Comparison of ENCODE assay signal across 24 cellular contexts in the genomic region with DNA sequence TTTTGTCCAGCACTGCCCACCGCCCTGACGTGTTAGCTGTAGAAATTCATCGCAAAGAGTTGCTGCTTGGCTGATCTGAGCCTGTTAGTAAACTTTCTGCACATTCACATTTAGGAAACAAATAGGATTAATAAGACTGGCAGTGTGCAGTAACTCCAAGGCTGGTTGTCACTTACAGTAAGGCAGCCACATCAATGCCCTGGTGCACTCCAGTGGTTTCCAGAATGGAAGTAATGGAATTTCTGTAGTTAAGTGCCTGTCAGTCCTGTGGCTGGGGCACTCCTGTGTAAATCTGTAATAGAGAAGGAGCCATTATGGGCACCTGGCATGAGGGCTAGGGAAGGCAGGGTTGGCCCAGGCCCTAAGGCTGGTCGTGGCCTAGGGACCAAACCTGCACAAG.
DNase-seq lines count a peak whose midpoint lies in the region; ATAC-seq and TF ChIP-seq lines count a peak whose summit lies in the region.
"Had no signal": no experiment of that assay in that cellular context is flagged by ENCODE, and none has a peak within 500 bp of the region (broad histone marks: within the 10 kb centered on the region; RNA-seq: fewer than 3 reads in every experiment).

No MANE protein-coding gene starts in this region.

- no peak overlapping the region for H3K4me3 ChIP-seq in SK-N-SH (ENCODE audit: low read depth in 2 of 2, low read length in 1 of 2)
- H3K4me3 ChIP-seq: PC-9, smooth muscle cell, tibial artery had no signal

- TF ChIP-seq CTCF in SK-N-SH (IDR thresholded peaks at IDR 0.05) = no peak
- no peak for TF ChIP-seq CTCF in neural crest cell (conservative IDR thresholded peaks at IDR 0.05)

- no peaks in the 10 kb centered on the region for H3K36me3 ChIP-seq in SK-N-SH (replicated peaks in 1 of 2; ENCODE audit: control insufficient read depth in 1 of 2, insufficient read depth in 2 of 2, low read length in 1 of 2)
- H3K36me3 ChIP-seq: tibial artery had no signal

- no peaks in the 10 kb centered on the region for H3K79me2 ChIP-seq in SK-N-SH (ENCODE audit: insufficient read depth)

- H3K27ac Mint-ChIP-seq in activated T-helper 2 cell treated with anti-CD3 and anti-CD28 coated beads, Interferon-gamma antibody, Interleukin-2, Interleukin-4, amounts not matched to agents 10 μg/mL and 5 μg/mL and 100 μg/mL, durations not matched to agents 14 hours and 24 hours and 36 hours = peak overlapping the region; percentile 66
- peak overlapping the region; percentile 64 for H3K27ac Mint-ChIP-seq in neural crest cell (ENCODE audit: unreplicated experiment)
- H3K27ac Mint-ChIP-seq: CD4-positive, alpha-beta T cell had no signal

- H3K4me3 Mint-ChIP-seq in activated T-helper 2 cell treated with anti-CD3 and anti-CD28 coated beads, Interferon-gamma antibody, Interleukin-2, Interleukin-4, amounts not matched to agents 10 μg/mL and 5 μg/mL and 100 μg/mL, durations not matched to agents 14 hours and 24 hours and 36 hours (ENCODE audit: low read depth) = no peak overlapping the region
- no peak overlapping the region for H3K4me3 Mint-ChIP-seq in neural crest cell
- H3K4me3 Mint-ChIP-seq: CD4-positive, alpha-beta T cell had no signal

- H3K27me3 Mint-ChIP-seq in activated T-helper 2 cell treated with anti-CD3 and anti-CD28 coated beads, Interferon-gamma antibody, Interleukin-2, Interleukin-4, amounts not matched to agents 10 μg/mL and 5 μg/mL and 100 μg/mL, durations not matched to agents 14 hours and 24 hours and 36 hours (ENCODE audit: low read depth) = no peaks in the 10 kb centered on the region
- no peaks in the 10 kb centered on the region for H3K27me3 Mint-ChIP-seq in neural crest cell (ENCODE audit: low read depth)
- H3K27me3 Mint-ChIP-seq: CD4-positive, alpha-beta T cell had no signal

- WGBS in SK-N-SH (ENCODE audit: low lambda C conversion rate) = 91% methylated on average over 4 of the region's 4 CpGs

- no peak overlapping the region for H2AFZ ChIP-seq in SK-N-SH (ENCODE audit: low read depth)
- H2AFZ ChIP-seq: PC-9 had no signal

- H3K9ac ChIP-seq in SK-N-SH = no peak overlapping the region

- H3F3A ChIP-seq in SK-N-SH (replicated peaks; ENCODE audit: insufficient read depth) = peaks cover 20% of the 10 kb centered on the region

- TF ChIP-seq RAD21 in SK-N-SH (IDR thresholded peaks at IDR 0.05; ENCODE audit: low read length) = no peak

- H3K27ac ChIP-seq in SK-N-SH (ENCODE audit: low read depth in 2 of 2, low read length in 1 of 2) = peak overlapping the region in 1 of 2 experiments; percentile 79; a peak in 2 of 4 replicates
- H3K27ac ChIP-seq: 22Rv1, neutrophil, PC-9, tibial artery had no signal

- H3K27me3 ChIP-seq in SK-N-SH (ENCODE audit: insufficient read depth) = no peaks in the 10 kb centered on the region
- H3K27me3 ChIP-seq: neutrophil, tibial artery had no signal

- intact Hi-C loops in activated T-helper 2 cell treated with anti-CD3 and anti-CD28 coated beads, Interferon-gamma antibody, Interleukin-2, Interleukin-4, amounts not matched to agents 10 μg/mL and 5 μg/mL and 100 μg/mL, durations not matched to agents 14 hours and 24 hours and 36 hours (cut with micrococcal nuclease) = loop anchor here (2.0 to 10.0 kb wide), 3 partner anchors 35 to 127 kb away; a partner anchor contains a TSS

- H3K9me3 Mint-ChIP-seq in activated T-helper 2 cell treated with anti-CD3 and anti-CD28 coated beads, Interferon-gamma antibody, Interleukin-2, Interleukin-4, amounts not matched to agents 10 μg/mL and 5 μg/mL and 100 μg/mL, durations not matched to agents 14 hours and 24 hours and 36 hours = no peaks in the 10 kb centered on the region
- H3K9me3 Mint-ChIP-seq in neural crest cell = peaks cover 5% of the 10 kb centered on the region
- H3K9me3 Mint-ChIP-seq: CD4-positive, alpha-beta T cell had no signal

- POLR2A ChIA-PET in SK-N-SH (lab: Yijun Ruan, JAX) = interaction anchor here (0.6 kb wide), 1 partner anchor 33 kb away, joined by 3 read pairs; no protein-coding TSS in a partner anchor

- peaks cover 34% of the 10 kb centered on the region for H3K4me1 Mint-ChIP-seq in activated T-helper 2 cell treated with anti-CD3 and anti-CD28 coated beads, Interferon-gamma antibody, Interleukin-2, Interleukin-4, amounts not matched to agents 10 μg/mL and 5 μg/mL and 100 μg/mL, durations not matched to agents 14 hours and 24 hours and 36 hours (ENCODE audit: low read depth)
- peaks cover 37% of the 10 kb centered on the region for H3K4me1 Mint-ChIP-seq in neural crest cell

- H3K9me2 ChIP-seq in SK-N-SH = no peaks in the 10 kb centered on the region

- no peak for TF ChIP-seq EP300 in SK-N-SH (IDR thresholded peaks at IDR 0.05; ENCODE audit: borderline replicate concordance in 1 of 2, low read depth in 1 of 2, low read length in 1 of 2)

- peaks cover 0 to 22% of the 10 kb centered on the region in 2 experiments; a peak in 3 of 4 replicates for H3K4me1 ChIP-seq in SK-N-SH (ENCODE audit: control insufficient read depth in 1 of 2, insufficient read depth in 2 of 2, low read depth in 1 of 2, low read length in 1 of 2)
- H3K4me1 ChIP-seq: tibial artery had no signal

- H3K36me3 Mint-ChIP-seq in activated T-helper 2 cell treated with anti-CD3 and anti-CD28 coated beads, Interferon-gamma antibody, Interleukin-2, Interleukin-4, amounts not matched to agents 10 μg/mL and 5 μg/mL and 100 μg/mL, durations not matched to agents 14 hours and 24 hours and 36 hours (ENCODE audit: low read depth) = peaks cover 90% of the 10 kb centered on the region
- H3K36me3 Mint-ChIP-seq in neural crest cell (ENCODE audit: low read depth) = no peaks in the 10 kb centered on the region

- no peaks in the 10 kb centered on the region for H4K20me1 ChIP-seq in SK-N-SH (ENCODE audit: insufficient read depth)

- H3K4me2 ChIP-seq in SK-N-SH = 0 out of 2 replicates have a peak overlapping the region, but pooled peaks have one; percentile 25
- H3K4me2 ChIP-seq: PC-9, smooth muscle cell had no signal

- DNase-seq in SK-N-SH (no peak), EH (ENCODE audit: low read depth) (peak; percentile 24), neural crest cell (ENCODE audit: low read depth, low spot score) (no peak), GM03348 (ENCODE audit: low spot score) (no peak), GM19240 (ENCODE audit: insufficient read length, low spot score) (no peak)
- no peak for DNase-seq in activated T-helper 2 cell treated with anti-CD3 and anti-CD28 coated beads, Interferon-gamma antibody, Interleukin-2, Interleukin-4, amounts not matched to agents 10 μg/mL and 5 μg/mL and 100 μg/mL, durations not matched to agents 14 hours and 24 hours and 36 hours (ENCODE audit: low spot score)
- DNase-seq: activated CD4-positive, alpha-beta T cell treated with anti-CD3 and anti-CD28 coated beads, Interleukin-2, amount 50 U/mL, for 48 hours; activated CD8-positive, alpha-beta memory T cell treated with anti-CD3 and anti-CD28 coated beads, Interleukin-2, amount 50 U/mL, for 48 hours; activated gamma-delta T cell treated with Interleukin-2 at 50 U/mL for 16 hours; CD4-positive, alpha-beta T cell; left cardiac atrium; NCI-H1092 treated with DMSO at 0.1 percent for 48 hours; NCI-H187 treated with DMSO at 0.1 percent for 48 hours; NCI-H524 treated with DMSO at 0.1 percent for 48 hours; PC-9; Right ventricle myocardium superior; stimulated activated CD4-positive, alpha-beta T cell treated with anti-CD3 and anti-CD28 coated beads, Interleukin-1b, Interleukin-23, amount 100 ng/mL, for 48 hours; stimulated activated CD8-positive, alpha-beta memory T cell treated with anti-CD3 and anti-CD28 coated beads, Interleukin-4, amount 100 ng/mL, for 48 hours; tibial artery had no signal

- CTCF ChIA-PET in SK-N-SH (lab: Yijun Ruan, JAX) = no interaction called here

- H3K9me3 ChIP-seq in SK-N-SH = no peaks in the 10 kb centered on the region
- H3K9me3 ChIP-seq: neutrophil, tibial artery had no signal

- ATAC-seq in SK-N-SH treated with all-trans-retinoic acid at 6 μM for 48 hours = no peak; the same call in 2 of the 3 replicates
- ATAC-seq in HG03442 (IDR thresholded peaks at IDR 0.05; ENCODE audit: unreplicated experiment) = no peak
- ATAC-seq: left cardiac atrium had no signal

TF ChIP-seq in SK-N-SH treated with all-trans-retinoic acid at 6 μM for 48 hours, 23 proteins besides CTCF, POLR2A, EP300 and RAD21 (continues in another document):
- TF ChIP-seq ZNF8 (CRISPR knock-in tag; IDR thresholded peaks at IDR 0.05) (no peak), PPARA (CRISPR knock-in tag; IDR thresholded peaks at IDR 0.05; ENCODE audit: borderline replicate concordance) (no peak), ESRRG (CRISPR knock-in tag; IDR thresholded peaks at IDR 0.05) (no peak), BACH2 (CRISPR knock-in tag; IDR thresholded peaks at IDR 0.05; ENCODE audit: borderline replicate concordance) (no peak), RARB (CRISPR knock-in tag; IDR thresholded peaks at IDR 0.05) (no peak), ZC3H10 (CRISPR knock-in tag; IDR thresholded peaks at IDR 0.05) (no peak), CSDC2 (CRISPR knock-in tag; IDR thresholded peaks at IDR 0.05) (no peak)
- TF ChIP-seq, protein P1, sequence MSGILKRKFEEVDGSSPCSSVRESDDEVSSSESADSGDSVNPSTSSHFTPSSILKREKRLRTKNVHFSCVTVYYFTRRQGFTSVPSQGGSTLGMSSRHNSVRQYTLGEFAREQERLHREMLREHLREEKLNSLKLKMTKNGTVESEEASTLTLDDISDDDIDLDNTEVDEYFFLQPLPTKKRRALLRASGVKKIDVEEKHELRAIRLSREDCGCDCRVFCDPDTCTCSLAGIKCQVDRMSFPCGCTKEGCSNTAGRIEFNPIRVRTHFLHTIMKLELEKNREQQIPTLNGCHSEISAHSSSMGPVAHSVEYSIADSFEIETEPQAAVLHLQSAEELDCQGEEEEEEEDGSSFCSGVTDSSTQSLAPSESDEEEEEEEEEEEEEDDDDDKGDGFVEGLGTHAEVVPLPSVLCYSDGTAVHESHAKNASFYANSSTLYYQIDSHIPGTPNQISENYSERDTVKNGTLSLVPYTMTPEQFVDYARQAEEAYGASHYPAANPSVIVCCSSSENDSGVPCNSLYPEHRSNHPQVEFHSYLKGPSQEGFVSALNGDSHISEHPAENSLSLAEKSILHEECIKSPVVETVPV (CRISPR knock-in tag; IDR thresholded peaks at IDR 0.05) = no peak
- TF ChIP-seq, protein P2, sequence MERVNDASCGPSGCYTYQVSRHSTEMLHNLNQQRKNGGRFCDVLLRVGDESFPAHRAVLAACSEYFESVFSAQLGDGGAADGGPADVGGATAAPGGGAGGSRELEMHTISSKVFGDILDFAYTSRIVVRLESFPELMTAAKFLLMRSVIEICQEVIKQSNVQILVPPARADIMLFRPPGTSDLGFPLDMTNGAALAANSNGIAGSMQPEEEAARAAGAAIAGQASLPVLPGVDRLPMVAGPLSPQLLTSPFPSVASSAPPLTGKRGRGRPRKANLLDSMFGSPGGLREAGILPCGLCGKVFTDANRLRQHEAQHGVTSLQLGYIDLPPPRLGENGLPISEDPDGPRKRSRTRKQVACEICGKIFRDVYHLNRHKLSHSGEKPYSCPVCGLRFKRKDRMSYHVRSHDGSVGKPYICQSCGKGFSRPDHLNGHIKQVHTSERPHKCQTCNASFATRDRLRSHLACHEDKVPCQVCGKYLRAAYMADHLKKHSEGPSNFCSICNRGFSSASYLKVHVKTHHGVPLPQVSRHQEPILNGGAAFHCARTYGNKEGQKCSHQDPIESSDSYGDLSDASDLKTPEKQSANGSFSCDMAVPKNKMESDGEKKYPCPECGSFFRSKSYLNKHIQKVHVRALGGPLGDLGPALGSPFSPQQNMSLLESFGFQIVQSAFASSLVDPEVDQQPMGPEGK (CRISPR knock-in tag; IDR thresholded peaks at IDR 0.05; ENCODE audit: borderline replicate concordance) = no peak
